Comparison of ENCODE assay signal across 10 cellular contexts in the genomic region with DNA sequence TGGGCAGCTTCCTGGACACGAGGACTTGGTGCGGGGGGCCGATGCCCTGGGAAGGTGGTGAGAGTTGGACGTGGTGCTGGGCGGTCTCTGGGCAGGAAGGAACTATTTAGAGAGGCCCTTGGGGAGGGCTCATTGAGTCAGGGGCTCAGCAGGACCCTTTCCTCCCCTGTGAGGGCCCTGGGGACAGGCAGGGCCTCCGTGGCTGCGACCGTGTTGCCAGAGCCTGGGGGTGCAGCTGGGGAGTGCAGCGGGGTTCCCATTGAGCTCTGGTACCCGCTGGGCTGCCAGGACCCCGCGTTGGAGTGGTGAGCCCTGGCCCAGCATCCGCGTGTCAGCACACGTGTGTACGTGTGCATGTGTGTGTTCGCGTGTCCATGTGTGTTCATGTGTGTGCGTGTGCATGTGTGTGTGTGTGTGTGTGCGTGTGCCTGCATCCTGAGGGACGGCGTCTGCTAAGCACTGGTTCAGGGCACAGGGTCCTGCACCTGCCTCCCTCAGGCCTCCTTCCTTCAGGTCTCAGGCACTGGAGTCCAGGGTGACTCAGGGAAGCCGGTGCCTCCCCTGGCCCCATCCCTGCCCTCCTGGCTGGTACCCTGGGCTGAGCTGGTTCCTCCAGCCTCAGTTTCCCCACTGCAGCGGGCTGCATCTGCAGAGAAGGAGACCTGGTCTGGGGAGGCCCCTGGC. TPM values are rescaled to one million over a fixed set of nuclear protein-coding genes. Genes with fewer than 3 reads are reported as not detected.
A peak's percentile ranks its signal among the peaks of the same experiment; 100 is the strongest.
DNase-seq lines count a peak whose midpoint lies in the region; FAIRE-seq and TF ChIP-seq lines count a peak whose summit lies in the region.
"Had no signal": no experiment of that assay in that cellular context is flagged by ENCODE, and none has a peak within 500 bp of the region (broad histone marks: within the 10 kb centered on the region; RNA-seq: fewer than 3 reads in every experiment).

No MANE protein-coding gene starts in this region.

- no peak overlapping the region for H4K12ac ChIP-seq in trophoblast cell (ENCODE audit: low read depth, low read length)

- no peak overlapping the region for H3K27ac ChIP-seq in trophoblast cell (ENCODE audit: low read depth, low read length)
- H3K27ac ChIP-seq: left ventricle myocardium inferior had no signal

- peaks cover 11% of the 10 kb centered on the region for H3K79me1 ChIP-seq in trophoblast cell (ENCODE audit: low read length)

- DNase-seq in activated CD4-positive, alpha-beta T cell treated with anti-CD3 and anti-CD28 coated beads, Interleukin-2, amount 10 ng/mL, durations not matched to agents 7 days and 5 days: no peak
- no peak for DNase-seq in activated CD4-positive, alpha-beta T cell treated with anti-CD3 and anti-CD28 coated beads for 48 hours
- no peak for DNase-seq in HTR-8/SVneo (ENCODE audit: insufficient read length, low spot score)
- DNase-seq in trophoblast cell: no peak
- no peak for DNase-seq in NCI-H82 treated with DMSO at 0.1 percent for 48 hours (lab: John Stamatoyannopoulos, UW; ENCODE audit: unreplicated experiment)
- DNase-seq in erythroblast (lab: John Stamatoyannopoulos, UW): no peak
- DNase-seq in AML-193 (lab: John Stamatoyannopoulos, UW): no peak
- DNase-seq: NCI-H2081 treated with DMSO at 0.1 percent for 48 hours had no signal

- H3K36me3 Mint-ChIP-seq in activated CD4-positive, alpha-beta T cell treated with anti-CD3 and anti-CD28 coated beads, Interleukin-2, amount 10 ng/mL, durations not matched to agents 7 days and 5 days (ENCODE audit: low read depth): no peaks in the 10 kb centered on the region
- no peaks in the 10 kb centered on the region for H3K36me3 Mint-ChIP-seq in activated naive CD8-positive, alpha-beta T cell

- peaks cover 39% of the 10 kb centered on the region for H3K4me1 Mint-ChIP-seq in activated CD4-positive, alpha-beta T cell treated with anti-CD3 and anti-CD28 coated beads, Interleukin-2, amount 10 ng/mL, durations not matched to agents 7 days and 5 days
- H3K4me1 Mint-ChIP-seq in activated naive CD8-positive, alpha-beta T cell (ENCODE audit: low read depth): peaks cover 34% of the 10 kb centered on the region

- peak overlapping the region; percentile 73 for H3K27ac Mint-ChIP-seq in activated CD4-positive, alpha-beta T cell treated with anti-CD3 and anti-CD28 coated beads, Interleukin-2, amount 10 ng/mL, durations not matched to agents 7 days and 5 days
- peak overlapping the region; percentile 46 for H3K27ac Mint-ChIP-seq in activated naive CD8-positive, alpha-beta T cell

- POLR2A ChIA-PET in activated CD4-positive, alpha-beta T cell treated with anti-CD3 and anti-CD28 coated beads, Interleukin-2, amount 10 ng/mL, durations not matched to agents 7 days and 5 days (lab: Charles Lee): interaction anchor here (1.0 to 1.2 kb wide), 2 partner anchors 23 to 24 kb away, joined by 3 read pairs; no protein-coding TSS in a partner anchor

- H2AFZ ChIP-seq in trophoblast cell (ENCODE audit: insufficient read depth, low read length, poor library complexity): no peak overlapping the region

- H3K4ac ChIP-seq in trophoblast cell (ENCODE audit: low read depth, low read length): no peak overlapping the region

- H3K27me3 Mint-ChIP-seq in activated CD4-positive, alpha-beta T cell treated with anti-CD3 and anti-CD28 coated beads, Interleukin-2, amount 10 ng/mL, durations not matched to agents 7 days and 5 days: peaks cover 10% of the 10 kb centered on the region
- peaks cover 3% of the 10 kb centered on the region for H3K27me3 Mint-ChIP-seq in activated naive CD8-positive, alpha-beta T cell

- peaks cover 10% of the 10 kb centered on the region for H3K27me3 ChIP-seq in trophoblast cell (ENCODE audit: insufficient read depth, low read length)

- H3K4me3 ChIP-seq in trophoblast cell (ENCODE audit: low read depth, low read length): no peak overlapping the region
- H3K4me3 ChIP-seq: left ventricle myocardium inferior had no signal

- no peaks in the 10 kb centered on the region for H3K79me2 ChIP-seq in trophoblast cell (ENCODE audit: control insufficient read depth, insufficient read depth, low read length, poor library complexity)

- no peaks in the 10 kb centered on the region for H3K9me3 Mint-ChIP-seq in activated CD4-positive, alpha-beta T cell treated with anti-CD3 and anti-CD28 coated beads, Interleukin-2, amount 10 ng/mL, durations not matched to agents 7 days and 5 days
- H3K9me3 Mint-ChIP-seq in activated naive CD8-positive, alpha-beta T cell (ENCODE audit: low read depth): no peaks in the 10 kb centered on the region

- peak; percentile 92 for FAIRE-seq in HTR-8/SVneo (lab: Jason Lieb, UNC)

- peak overlapping the region; percentile 9 for H3K18ac ChIP-seq in trophoblast cell (ENCODE audit: low read length)

- CTCF ChIA-PET in activated CD4-positive, alpha-beta T cell treated with anti-CD3 and anti-CD28 coated beads, Interleukin-2, amount 10 ng/mL, durations not matched to agents 7 days and 5 days (lab: Charles Lee): interaction anchor here (0.6 to 4.7 kb wide), 28 partner anchors 9 to 375 kb away, joined by 3 to 39 read pairs (median 3); a partner anchor contains a TSS

- no peak overlapping the region for H2BK12ac ChIP-seq in trophoblast cell (ENCODE audit: low read length)

- H3K14ac ChIP-seq in trophoblast cell (ENCODE audit: low read length): no peak overlapping the region

- no peaks in the 10 kb centered on the region for H3K36me3 ChIP-seq in trophoblast cell (ENCODE audit: control insufficient read depth in 1 of 2, insufficient read depth in 2 of 2, low read length in 2 of 2)
- H3K36me3 ChIP-seq: left ventricle myocardium inferior had no signal

- no peak overlapping the region for H3K9ac ChIP-seq in trophoblast cell (ENCODE audit: low read length)

- peak overlapping the region; percentile 43 for H3K4me3 Mint-ChIP-seq in activated CD4-positive, alpha-beta T cell treated with anti-CD3 and anti-CD28 coated beads, Interleukin-2, amount 10 ng/mL, durations not matched to agents 7 days and 5 days
- H3K4me3 Mint-ChIP-seq in activated naive CD8-positive, alpha-beta T cell: peak overlapping the region; percentile 71

- H2BK5ac ChIP-seq in trophoblast cell (ENCODE audit: low read depth, low read length, poor library complexity): no peak overlapping the region

- H3K9me3 ChIP-seq in trophoblast cell (ENCODE audit: insufficient read depth, low read depth, low read length): peaks cover 7% of the 10 kb centered on the region
- H3K9me3 ChIP-seq: left ventricle myocardium inferior had no signal

- H3K23ac ChIP-seq in trophoblast cell (ENCODE audit: low read length): no peak overlapping the region

- WGBS in trophoblast cell (ENCODE audit: extremely low coverage, insufficient coverage, insufficient read length): no CpG with 5 or more reads among the region's 24 CpGs

- TF ChIP-seq POLR2A in erythroblast (IDR thresholded peaks at IDR 0.05; ENCODE audit: low read length): no peak

- H4K8ac ChIP-seq in trophoblast cell (ENCODE audit: low read depth, low read length): no peak overlapping the region

- no peak overlapping the region for H2AK5ac ChIP-seq in trophoblast cell (ENCODE audit: low read length)

- H3K4me2 ChIP-seq in trophoblast cell (ENCODE audit: low read length): peak overlapping the region; percentile 47

- H3K4me1 ChIP-seq in trophoblast cell (ENCODE audit: control insufficient read depth in 1 of 2, insufficient read depth in 2 of 2, low read length in 2 of 2): peaks cover 26 to 30% of the 10 kb centered on the region in 2 experiments

- no peak overlapping the region for H2BK120ac ChIP-seq in trophoblast cell (ENCODE audit: insufficient read depth, low read length, poor library complexity)

- H4K91ac ChIP-seq in trophoblast cell (ENCODE audit: low read depth, low read length): peak overlapping the region; percentile 41

RNA-seq across cellular contexts. Expression of a gene that starts 10.7 kb away (rescaled TPM):
- not detected for total RNA-seq in activated CD4-positive, alpha-beta T cell treated with anti-CD3 and anti-CD28 coated beads, Interleukin-2, amount 10 ng/mL, durations not matched to agents 7 days and 5 days
- polyA plus RNA-seq in trophoblast cell (2013): 3.2 and 3.4 TPM in 2 replicates
- total RNA-seq: left ventricle myocardium inferior had no signal

RNA-seq across cellular contexts. Expression of a gene that starts 43.5 kb away (rescaled TPM):
- total RNA-seq in activated CD4-positive, alpha-beta T cell treated with anti-CD3 and anti-CD28 coated beads, Interleukin-2, amount 10 ng/mL, durations not matched to agents 7 days and 5 days: 1 to 10 TPM; 7.4 to 8.3 TPM
- 92.6 and 100 TPM in 2 replicates for polyA plus RNA-seq in trophoblast cell (2013)

RNA-seq across cellular contexts. Expression of a gene that starts 50.1 kb away (rescaled TPM):
- 100 to 1,000 TPM; 237 to 332 TPM for total RNA-seq in activated CD4-positive, alpha-beta T cell treated with anti-CD3 and anti-CD28 coated beads, Interleukin-2, amount 10 ng/mL, durations not matched to agents 7 days and 5 days
- polyA plus RNA-seq in trophoblast cell (2013): 69.0 and 69.9 TPM in 2 replicates

RNA-seq across cellular contexts. Expression of a gene that starts 52.5 kb away (rescaled TPM):
- 10 to 100 TPM; 18.0 to 22.0 TPM for total RNA-seq in activated CD4-positive, alpha-beta T cell treated with anti-CD3 and anti-CD28 coated beads, Interleukin-2, amount 10 ng/mL, durations not matched to agents 7 days and 5 days
- 12.1 and 12.5 TPM in 2 replicates for polyA plus RNA-seq in trophoblast cell (2013)
